ENCODE assay signal across 14 cellular contexts in genomic region chr3:69770976-69771634, GRCh38. TPM values are rescaled to one million over a fixed set of nuclear protein-coding genes. Genes with fewer than 3 reads are reported as not detected.
DNase-seq lines count a peak whose midpoint lies in the region; ATAC-seq, FAIRE-seq and TF ChIP-seq lines count a peak whose summit lies in the region.
"Had no signal": no experiment of that assay in that cellular context is flagged by ENCODE, and none has a peak within 500 bp of the region (broad histone marks: within the 10 kb centered on the region; RNA-seq: fewer than 3 reads in every experiment).

No MANE protein-coding gene starts in this region.

- peak in 1 of 4 donors; percentile 21 for ATAC-seq in psoas muscle
- ATAC-seq in HepG2 = no peak
- ATAC-seq in GM19452 (IDR thresholded peaks at IDR 0.05; ENCODE audit: unreplicated experiment) = no peak
- no peak for ATAC-seq in activated naive CD8-positive, alpha-beta T cell treated with anti-CD3 and anti-CD28 coated beads, Interleukin-2, amount 50 U/mL, for 24 hours
- ATAC-seq: gastrocnemius medialis; stimulated activated naive CD8-positive, alpha-beta T cell treated with anti-CD3 and anti-CD28 coated beads, Interleukin-15, amount 100 ng/mL, for 72 hours had no signal

- H3K27ac ChIP-seq in psoas muscle (peak overlapping the region; percentile 43), HepG2 (ENCODE audit: extremely low read length, insufficient read depth, low read length) (no peak overlapping the region)
- H3K27ac ChIP-seq: ascending aorta had no signal

- no peaks in the 10 kb centered on the region for H4K20me1 ChIP-seq in HepG2 (ENCODE audit: insufficient read depth, low read length)

- H3K9me3 ChIP-seq in psoas muscle (no peaks in the 10 kb centered on the region), HepG2 (ENCODE audit: low read length) (no peaks in the 10 kb centered on the region)
- H3K9me3 ChIP-seq: ascending aorta, gastrocnemius medialis, sigmoid colon had no signal

- H3K36me3 ChIP-seq in psoas muscle (ENCODE audit: insufficient read depth in 1 of 2, low read depth in 1 of 2) = no peaks in the 10 kb centered on the region
- no peaks in the 10 kb centered on the region for H3K36me3 ChIP-seq in HepG2 (replicated peaks in 1 of 2; ENCODE audit: control insufficient read depth in 1 of 2, insufficient read depth in 2 of 2, low read length in 2 of 2)
- H3K36me3 ChIP-seq: ascending aorta, gastrocnemius medialis, sigmoid colon had no signal

- no peaks in the 10 kb centered on the region for H3K27me3 Mint-ChIP-seq in activated naive CD8-positive, alpha-beta T cell treated with anti-CD3 and anti-CD28 coated beads, Interleukin-2, amount 50 U/mL, for 24 hours

- H2AFZ ChIP-seq in HepG2 (ENCODE audit: low read length) = no peak overlapping the region

- TF ChIP-seq EP300 in HepG2 (IDR thresholded peaks at IDR 0.05; ENCODE audit: low read depth in 2 of 2, low read length in 2 of 2) (no peak), HepG2 (CRISPR knock-in tag; IDR thresholded peaks at IDR 0.05; ENCODE audit: borderline replicate concordance) (no peak)

- H3K9me3 Mint-ChIP-seq in activated naive CD8-positive, alpha-beta T cell treated with anti-CD3 and anti-CD28 coated beads, Interleukin-2, amount 50 U/mL, for 24 hours = no peaks in the 10 kb centered on the region
- H3K9me3 Mint-ChIP-seq: neural crest cell had no signal

- no peaks in the 10 kb centered on the region for H3K36me3 Mint-ChIP-seq in activated naive CD8-positive, alpha-beta T cell treated with anti-CD3 and anti-CD28 coated beads, Interleukin-2, amount 50 U/mL, for 24 hours (ENCODE audit: low read depth)
- H3K36me3 Mint-ChIP-seq: CD4-positive, CD25-positive, alpha-beta regulatory T cell had no signal

- H3K79me2 ChIP-seq in HepG2 (ENCODE audit: insufficient read depth, low read length) = no peaks in the 10 kb centered on the region

- H3K4me3 Mint-ChIP-seq in activated naive CD8-positive, alpha-beta T cell treated with anti-CD3 and anti-CD28 coated beads, Interleukin-2, amount 50 U/mL, for 24 hours = no peak overlapping the region
- H3K4me3 Mint-ChIP-seq: CD4-positive, CD25-positive, alpha-beta regulatory T cell; neural crest cell; stimulated activated naive CD8-positive, alpha-beta T cell treated with anti-CD3 and anti-CD28 coated beads, Interleukin-15, amount 100 ng/mL, for 72 hours had no signal

- in situ Hi-C loops in HepG2 (cut with HindIII; ENCODE audit: extremely low pct_ligation_motif_present, low pct_unique_long_range_greater_than_20kb) = no loop called here

- CTCF ChIA-PET in HepG2 (lab: Yijun Ruan, JAX; ENCODE audit: low intra/inter-chr PET ratio, low total read pairs) = no interaction called here

- FAIRE-seq in H54 (lab: Jason Lieb, UNC) (peak; percentile 68), HepG2 (lab: Jason Lieb, UNC) (no peak)

- BruUV-seq in HepG2 (replicated peaks; lab: Mats Ljungman, UMichigan) = no TSS peak

- DNase-seq in H54 (ENCODE audit: insufficient read length, low spot score) (no peak), RKO (ENCODE audit: low spot score) (peak; percentile 7), fibroblast of mammary gland (ENCODE audit: low read depth) (peak; percentile 62), psoas muscle (no peak), HepG2 (ENCODE audit: low spot score) (no peak), DMS153 (lab: John Stamatoyannopoulos, UW) (no peak)
- DNase-seq in activated naive CD8-positive, alpha-beta T cell treated with anti-CD3 and anti-CD28 coated beads, Interleukin-2, amount 50 U/mL, for 24 hours = no peak
- DNase-seq: CD4-positive, CD25-positive, alpha-beta regulatory T cell; gastrocnemius medialis; sigmoid colon; stimulated activated naive CD8-positive, alpha-beta T cell treated with anti-CD3 and anti-CD28 coated beads, Interleukin-15, amount 100 ng/mL, for 72 hours had no signal

- TF ChIP-seq POLR2A in H54 (IDR thresholded peaks at IDR 0.05; ENCODE audit: low read depth, low read length) = no peak
- TF ChIP-seq POLR2A in HepG2 (IDR thresholded peaks at IDR 0.05; ENCODE audit: insufficient read depth in 1 of 2, low read depth in 2 of 2, low read length in 2 of 2) = no peak

- POLR2A ChIA-PET in HepG2 (lab: Yijun Ruan, JAX) = no interaction called here

- no peak overlapping the region for H3K4me3 ChIP-seq in fibroblast of mammary gland (ENCODE audit: control insufficient read depth, low read depth, low read length)
- H3K4me3 ChIP-seq in psoas muscle = no peak overlapping the region
- H3K4me3 ChIP-seq in HepG2 (replicated peaks in 1 of 3; ENCODE audit: insufficient read depth in 1 of 3, low read depth in 2 of 3, low read length in 3 of 3) = no peak overlapping the region
- H3K4me3 ChIP-seq: ascending aorta, gastrocnemius medialis, sigmoid colon had no signal

- no peaks in the 10 kb centered on the region for H3K4me1 Mint-ChIP-seq in activated naive CD8-positive, alpha-beta T cell treated with anti-CD3 and anti-CD28 coated beads, Interleukin-2, amount 50 U/mL, for 24 hours
- H3K4me1 Mint-ChIP-seq: CD4-positive, CD25-positive, alpha-beta regulatory T cell; neural crest cell; stimulated activated naive CD8-positive, alpha-beta T cell treated with anti-CD3 and anti-CD28 coated beads, Interleukin-15, amount 100 ng/mL, for 72 hours had no signal

- no peak overlapping the region for H3K4me2 ChIP-seq in HepG2 (ENCODE audit: low read depth, low read length)

- WGBS in psoas muscle, 3 donors = 26 to 37% (median 29%) methylated on average over 6 of the region's 6 CpGs
- WGBS in HepG2 (ENCODE audit: low lambda C conversion rate) = 9% methylated on average over 6 of the region's 6 CpGs

- no peak for TF ChIP-seq RAD21 in HepG2 (CRISPR knock-in tag; IDR thresholded peaks at IDR 0.05)

- H3K4me1 ChIP-seq in psoas muscle = peaks cover 63% of the 10 kb centered on the region
- no peaks in the 10 kb centered on the region for H3K4me1 ChIP-seq in HepG2 (ENCODE audit: insufficient read depth, low read length)

- intact Hi-C loops in psoas muscle (cut with DNase I) (no loop called here), HepG2 (cut with micrococcal nuclease; ENCODE audit: unreplicated experiment) (no loop called here)

- no peak overlapping the region for H3K27ac Mint-ChIP-seq in activated naive CD8-positive, alpha-beta T cell treated with anti-CD3 and anti-CD28 coated beads, Interleukin-2, amount 50 U/mL, for 24 hours
- H3K27ac Mint-ChIP-seq: CD4-positive, CD25-positive, alpha-beta regulatory T cell had no signal

- H3K9ac ChIP-seq in HepG2 (ENCODE audit: insufficient read depth, low read depth, low read length) = no peak overlapping the region

- TF ChIP-seq CTCF in fibroblast of mammary gland (conservative IDR thresholded peaks at IDR 0.05; ENCODE audit: control insufficient read depth, insufficient read depth, low read depth, low read length) = no peak
- TF ChIP-seq CTCF in psoas muscle (IDR thresholded peaks at IDR 0.05) = no peak
- TF ChIP-seq CTCF in HepG2 (CRISPR knock-in tag; IDR thresholded peaks at IDR 0.05) = no peak

- H3K27me3 ChIP-seq in psoas muscle (ENCODE audit: insufficient read depth in 3 of 3, low read length in 2 of 3) (no peaks in the 10 kb centered on the region), HepG2 (ENCODE audit: control insufficient read depth in 1 of 2, insufficient read depth in 2 of 2, low read length in 2 of 2) (no peaks in the 10 kb centered on the region; a peak in 1 of 5 replicates)
- H3K27me3 ChIP-seq: ascending aorta, gastrocnemius medialis, sigmoid colon had no signal

TF ChIP-seq in HepG2, 621 proteins besides CTCF, POLR2A, EP300 and RAD21:
- TF ChIP-seq NR1H2 (CRISPR knock-in tag; IDR thresholded peaks at IDR 0.05; ENCODE audit: borderline replicate concordance, low read depth) (no peak), RFX1 (IDR thresholded peaks at IDR 0.05) (no peak), YEATS2 (CRISPR knock-in tag; IDR thresholded peaks at IDR 0.05; ENCODE audit: borderline replicate concordance) (no peak), MED13 (CRISPR knock-in tag; IDR thresholded peaks at IDR 0.05) (no peak)
TF ChIP-seq in HepG2: peak in this region for 0.

RNA-seq across cellular contexts. Expression of gene MITF, which starts 31.8 kb away (rescaled TPM):
- 10 to 100 TPM; 48.2 to 98.1 (median 62.8) TPM for total RNA-seq in psoas muscle
- 10 to 100 TPM; 11.8 to 49.9 (median 29.0) TPM for polyA plus RNA-seq in psoas muscle
- total RNA-seq in HepG2 (2016; rRNA removed; fragmentation: Illumina TruSeq; extraction: Trizol) = 0.14 and 0.38 TPM in 2 replicates
- total RNA-seq in HepG2 (2016; cell fraction: cytosol; rRNA removed; fragmentation: Illumina TruSeq; extraction: Trizol; ENCODE audit: low read depth) = not detected in 2 replicates
- 0.15 and 0.19 TPM in 2 replicates for total RNA-seq in HepG2 (2016; cell fraction: insoluble cytoplasmic fraction; rRNA removed; fragmentation: Illumina TruSeq; extraction: Trizol)
- total RNA-seq in HepG2 (2016; cell fraction: membrane; rRNA removed; fragmentation: Illumina TruSeq; extraction: Trizol) = 0.34 and 0.37 TPM in 2 replicates
- total RNA-seq in HepG2 (2016; cell fraction: nucleus; rRNA removed; fragmentation: Illumina TruSeq; extraction: Trizol) = 0.50 TPM in 1 of 2 replicates, not detected in the other
- 0.12 and 0.21 TPM in 2 replicates for polyA plus RNA-seq in HepG2 (2011; rRNA removed)
- polyA plus RNA-seq in HepG2 (2011; cell fraction: cytosol; rRNA removed) = 0.06 and 0.11 TPM in 2 replicates
- 0.03 TPM in 1 of 2 replicates, not detected in the other for polyA plus RNA-seq in HepG2 (2011; cell fraction: nucleus; rRNA removed)
- 0.04 and 0.05 TPM in 2 replicates for polyA plus RNA-seq in HepG2 (2012)
- polyA plus RNA-seq in HepG2 (2016; cell fraction: cytosol; fragmentation: Illumina TruSeq; extraction: Trizol; ENCODE audit: low read depth) = 0.07 TPM in 1 of 2 replicates, not detected in the other
- polyA plus RNA-seq in HepG2 (2016; cell fraction: insoluble cytoplasmic fraction; fragmentation: Illumina TruSeq; extraction: Trizol; ENCODE audit: low read depth) = 0.28 TPM in 1 of 2 replicates, not detected in the other
- 0.06 and 0.34 TPM in 2 replicates for polyA plus RNA-seq in HepG2 (2016; cell fraction: membrane; fragmentation: Illumina TruSeq; extraction: Trizol; ENCODE audit: low read depth)
- polyA plus RNA-seq in HepG2 (2016; cell fraction: nucleus; fragmentation: Illumina TruSeq; extraction: Trizol; ENCODE audit: insufficient read depth, low read depth) = 0.29 TPM in 1 of 2 replicates, not detected in the other
- polyA minus RNA-seq in HepG2 (2011; rRNA and poly(A)+ RNA removed; ENCODE audit: low replicate concordance) = 1.6 and 72.3 TPM in 2 replicates
- not detected in 2 replicates for polyA minus RNA-seq in HepG2 (2011; cell fraction: cytosol; rRNA and poly(A)+ RNA removed)
- polyA minus RNA-seq in HepG2 (2011; cell fraction: nucleus; rRNA and poly(A)+ RNA removed) = 0.39 and 1.1 TPM in 2 replicates
- polyA plus RNA-seq: CD4-positive, CD25-positive, alpha-beta regulatory T cell had no signal

Comparison
In these comparisons a context has a peak if more than half of its experiments do, and no peak if none do; other contexts are left out.
1. DNase-seq: peak in RKO (single experiment) and fibroblast of mammary gland (single experiment); none in H54 (single experiment), psoas muscle (0 of 2), HepG2 (single experiment), activated naive CD8-positive, alpha-beta T cell treated with anti-CD3 and anti-CD28 coated beads, Interleukin-2, amount 50 U/mL, for 24 hours (single experiment) and DMS153 (single experiment).
2. RNA of gene MITF, which starts 31.8 kb away (total RNA-seq): 48.2 to 98.1 TPM in psoas muscle; 0.14 to 0.50 TPM in HepG2; every median in the first group is over 10 times any median in the second.